ENCODE assay signal across 8 cellular contexts in the genomic region with DNA sequence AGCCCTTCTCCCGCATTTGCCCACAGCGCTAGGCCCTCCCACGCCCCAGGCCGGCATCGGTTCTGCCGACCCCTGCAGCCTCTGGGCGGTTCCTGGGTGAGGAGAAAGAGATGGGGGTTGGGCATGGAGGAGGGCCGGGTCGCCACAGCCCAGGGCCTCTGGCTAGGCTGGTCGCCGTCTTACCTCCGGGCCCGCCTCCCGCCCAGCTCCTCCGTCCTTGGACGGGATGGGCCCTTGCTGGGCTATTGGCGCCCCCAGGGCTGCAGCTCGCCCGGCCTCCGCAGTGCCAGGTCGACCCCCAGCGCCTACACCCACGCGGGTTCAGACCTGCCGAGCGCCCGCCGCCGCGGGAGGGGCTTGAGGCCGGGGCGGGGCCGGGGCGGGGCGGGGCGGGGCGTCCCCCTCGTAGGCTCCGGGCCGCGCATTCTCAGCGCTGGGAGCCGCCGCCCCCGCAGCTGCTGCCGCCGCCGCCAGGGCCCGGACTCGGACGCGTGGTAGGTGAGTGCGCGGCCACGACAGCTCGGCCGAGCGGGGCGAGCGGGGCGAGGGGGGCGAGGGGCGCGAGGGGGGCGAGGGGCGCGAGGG. TPM values are rescaled to one million over a fixed set of nuclear protein-coding genes. Genes with fewer than 3 reads are reported as not detected.
A peak's percentile ranks its signal among the peaks of the same experiment; 100 is the strongest.
DNase-seq lines count a peak whose midpoint lies in the region; ATAC-seq, FAIRE-seq and TF ChIP-seq lines count a peak whose summit lies in the region.

A gene (plus strand): TSS at position 424 of the 585 bp plus-strand sequence. CDS start 3,118 bp downstream, outside the sequence.

- no TSS peak for BruUV-seq in GM12878 (replicated peaks; lab: Mats Ljungman, UMichigan)

- no peak for TF ChIP-seq RAD21 in GM12878 (IDR thresholded peaks at IDR 0.05; ENCODE audit: insufficient read depth, low read depth, low read length)

- H3K27ac ChIP-seq in GM12878 (ENCODE audit: control insufficient read depth, insufficient read depth) (no peak within 1 kb of the TSS), iPS DF 6.9 (ENCODE audit: low read length) (no peak within 1 kb of the TSS)

- no peak for TF ChIP-seq CTCF in GM12878 (IDR thresholded peaks at IDR 0.05 in 2 of 3, conservative IDR thresholded peaks at IDR 0.05 in 1 of 3; ENCODE audit: control insufficient read depth in 2 of 3, extremely low read depth in 1 of 3, insufficient read depth in 1 of 3, low read depth in 3 of 3, low read length in 3 of 3)

- SMC1A ChIA-PET in GM12878 (lab: Charles Lee; ENCODE audit: uncharacterized antibody, unreplicated experiment): interaction anchor here (0.6 kb wide), 1 partner anchor 21 kb away, joined by 3 read pairs; no protein-coding TSS in a partner anchor

- in situ Hi-C loops in GM12878 (cut with MboI): no loop called here

- H3K4me1 ChIP-seq in GM12878 (ENCODE audit: control insufficient read depth, insufficient read depth, low read length): peaks cover 40% of the 10 kb centered on the region
- peaks cover 28% of the 10 kb centered on the region for H3K4me1 ChIP-seq in iPS DF 6.9 (ENCODE audit: control insufficient read depth, insufficient read depth, low read length)

- intact Hi-C loops in GM12878 (cut with micrococcal nuclease; ENCODE audit: unreplicated experiment) (no loop called here), sciatic nerve (cut with DNase I) (loop anchor here (10.0 kb wide), 1 partner anchor 1482 kb away; no protein-coding TSS in a partner anchor)

- peak; percentile 15 for DNase-seq in DMS153 treated with DMSO at 0.1 percent for 48 hours (lab: John Stamatoyannopoulos, UW; ENCODE audit: unreplicated experiment)
- DNase-seq in DMS153 (lab: John Stamatoyannopoulos, UW): no peak
- peak; percentile 80 for DNase-seq in RPMI8226
- no peak for DNase-seq in GM12878 (ENCODE audit: low read depth, low spot score)
- DNase-seq in iPS DF 6.9 (ENCODE audit: low read depth, low spot score): no peak
- no peak for DNase-seq in sciatic nerve (ENCODE audit: low spot score)
- no peak for DNase-seq in middle frontal gyrus (ENCODE audit: extremely low spot score, low spot score)

- peak within 1 kb of the TSS; percentile 67 for H2AFZ ChIP-seq in GM12878 (ENCODE audit: control insufficient read depth, low read depth, low read length)

- H3K36me3 ChIP-seq in GM12878 (ENCODE audit: control insufficient read depth in 2 of 2, insufficient read depth in 2 of 2, low read length in 1 of 2): peaks cover 0 to 4% of the 10 kb centered on the region in 2 experiments; a peak in 2 of 4 replicates
- peaks cover under 1% of the 10 kb centered on the region for H3K36me3 ChIP-seq in iPS DF 6.9 (ENCODE audit: control insufficient read depth, insufficient read depth, low read length)

- peak within 1 kb of the TSS; percentile 44; the same call in 1 of the 2 replicates for H3K9ac ChIP-seq in GM12878 (ENCODE audit: control insufficient read depth, insufficient read depth, low read length)

- ATAC-seq in HG02885 (IDR thresholded peaks at IDR 0.05; ENCODE audit: poor library complexity, unreplicated experiment): peak; percentile 52
- ATAC-seq in GM12878: peak; percentile 52
- ATAC-seq in sciatic nerve: peak; percentile 6

- no peak for TF ChIP-seq EP300 in GM12878 (IDR thresholded peaks at IDR 0.05; ENCODE audit: borderline replicate concordance in 1 of 2, control insufficient read depth in 1 of 2, low read depth in 2 of 2, low read length in 2 of 2)

- POLR2A ChIA-PET in GM12878 (lab: Charles Lee): interaction anchor here (0.6 to 1.5 kb wide), 4 partner anchors 13 to 48 kb away, joined by 3 to 5 read pairs (median 4); a partner anchor contains a TSS

- FAIRE-seq in GM12878 (lab: Jason Lieb, UNC): no peak

- WGBS in GM12878 (ENCODE audit: insufficient coverage, insufficient replicate concordance, low lambda C conversion rate, missing lambda C conversion rate): 7% methylated on average over 37 of the region's 67 CpGs
- WGBS in iPS DF 6.9 (ENCODE audit: insufficient coverage, insufficient read length): no CpG with 5 or more reads among the region's 67 CpGs

- H3K79me2 ChIP-seq in GM12878 (ENCODE audit: control insufficient read depth, insufficient read depth, low read length): no peaks in the 10 kb centered on the region

- RAD21 ChIA-PET in GM12878 (lab: Charles Lee; ENCODE audit: unreplicated experiment): interaction anchor here (0.6 to 1.2 kb wide), 3 partner anchors 11 to 26 kb away, joined by 3 to 9 read pairs (median 5); a partner anchor contains a TSS

- H3K9me3 ChIP-seq in GM12878 (replicated peaks; ENCODE audit: control insufficient read depth, insufficient read depth, low read length) (no peaks in the 10 kb centered on the region), iPS DF 6.9 (ENCODE audit: control insufficient read depth, insufficient read depth, low read length) (no peaks in the 10 kb centered on the region)

- no peaks in the 10 kb centered on the region for H4K20me1 ChIP-seq in GM12878 (ENCODE audit: control insufficient read depth, insufficient read depth)

- H3K4me3 ChIP-seq in GM12878: peak within 1 kb of the TSS; percentile 74
- H3K4me3 ChIP-seq in iPS DF 6.9 (ENCODE audit: low read length): peak within 1 kb of the TSS; percentile 59

- TF ChIP-seq POLR2A in GM12878 (IDR thresholded peaks at IDR 0.05; ENCODE audit: low read depth, low read length): peak; percentile 74

- CTCF ChIA-PET in GM12878 (lab: Yijun Ruan, JAX): no interaction called here

- no peaks in the 10 kb centered on the region; a peak in 3 of 4 replicates for H3K27me3 ChIP-seq in GM12878 (replicated peaks in 1 of 2; ENCODE audit: control insufficient read depth in 2 of 2, insufficient read depth in 2 of 2, low read length in 1 of 2)
- peaks cover 6% of the 10 kb centered on the region; the same call in 1 of the 2 replicates for H3K27me3 ChIP-seq in iPS DF 6.9 (ENCODE audit: control insufficient read depth, insufficient read depth, low read length)

- peak within 1 kb of the TSS; percentile 89 for H3K4me2 ChIP-seq in GM12878 (ENCODE audit: control insufficient read depth, insufficient read depth)

TF ChIP-seq in GM12878, 131 proteins besides CTCF, POLR2A, EP300 and RAD21:
- TF ChIP-seq NR2F1 (conservative IDR thresholded peaks at IDR 0.05) (0 out of 2 replicates have a peak, but pooled peaks have one; percentile 14), ZNF207 (IDR thresholded peaks at IDR 0.05; ENCODE audit: borderline replicate concordance) (no peak), TCF12 (IDR thresholded peaks at IDR 0.05; ENCODE audit: low read depth, low read length) (no peak), DPF2 (IDR thresholded peaks at IDR 0.05) (peak; percentile 17; the same call in 1 of the 2 replicates), BHLHE40 (IDR thresholded peaks at IDR 0.05; ENCODE audit: borderline replicate concordance in 1 of 2, low read depth in 2 of 2, low read length in 1 of 2) (0 out of 4 replicates have a peak, but pooled peaks of 1 of the 2 experiments have one; percentile 13), EGR1 (IDR thresholded peaks at IDR 0.05; ENCODE audit: borderline replicate concordance in 1 of 2, low read depth in 2 of 2, low read length in 2 of 2) (peak; percentile 25 to 95), SPI1 (IDR thresholded peaks at IDR 0.05; ENCODE audit: borderline replicate concordance, insufficient read depth, low read depth, low read length) (no peak), LARP7 (IDR thresholded peaks at IDR 0.05) (peak; percentile 37; the same call in 1 of the 2 replicates), RFX5 (IDR thresholded peaks at IDR 0.05; ENCODE audit: low read depth, low read length) (no peak), GATAD2B (conservative IDR thresholded peaks at IDR 0.05; ENCODE audit: low read depth) (0 out of 2 replicates have a peak, but pooled peaks have one; percentile 20), SUZ12 (IDR thresholded peaks at IDR 0.05; ENCODE audit: unreplicated experiment) (no peak), CREB1 (IDR thresholded peaks at IDR 0.05; ENCODE audit: low read depth) (no peak), SP1 (IDR thresholded peaks at IDR 0.05; ENCODE audit: low read depth, low read length) (no peak)
- TF ChIP-seq, protein P1, sequence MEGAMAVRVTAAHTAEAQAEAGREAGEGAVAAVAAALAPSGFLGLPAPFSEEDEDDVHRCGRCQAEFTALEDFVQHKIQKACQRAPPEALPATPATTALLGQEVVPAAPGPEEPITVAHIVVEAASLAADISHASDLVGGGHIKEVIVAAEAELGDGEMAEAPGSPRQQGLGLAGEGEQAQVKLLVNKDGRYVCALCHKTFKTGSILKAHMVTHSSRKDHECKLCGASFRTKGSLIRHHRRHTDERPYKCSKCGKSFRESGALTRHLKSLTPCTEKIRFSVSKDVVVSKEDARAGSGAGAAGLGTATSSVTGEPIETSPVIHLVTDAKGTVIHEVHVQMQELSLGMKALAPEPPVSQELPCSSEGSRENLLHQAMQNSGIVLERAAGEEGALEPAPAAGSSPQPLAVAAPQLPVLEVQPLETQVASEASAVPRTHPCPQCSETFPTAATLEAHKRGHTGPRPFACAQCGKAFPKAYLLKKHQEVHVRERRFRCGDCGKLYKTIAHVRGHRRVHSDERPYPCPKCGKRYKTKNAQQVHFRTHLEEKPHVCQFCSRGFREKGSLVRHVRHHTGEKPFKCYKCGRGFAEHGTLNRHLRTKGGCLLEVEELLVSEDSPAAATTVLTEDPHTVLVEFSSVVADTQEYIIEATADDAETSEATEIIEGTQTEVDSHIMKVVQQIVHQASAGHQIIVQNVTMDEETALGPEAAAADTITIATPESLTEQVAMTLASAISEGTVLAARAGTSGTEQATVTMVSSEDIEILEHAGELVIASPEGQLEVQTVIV (IDR thresholded peaks at IDR 0.05; ENCODE audit: borderline replicate concordance, partially characterized antibody): no peak
TF ChIP-seq in GM12878: peak in this region for 6.

RNA-seq across cellular contexts. Expression of the gene that starts here (rescaled TPM):
- total RNA-seq in GM12878 (2013; cell fraction: nucleolus; rRNA removed): 31.6 and 37.0 TPM in 2 replicates
- total RNA-seq in GM12878 (2014; rRNA removed) (26.2 and 37.1 TPM in 2 replicates), GM12878 (2014; rRNA removed; fragmentation: Illumina TruSeq; extraction: Trizol) (11.1 and 17.6 TPM in 2 replicates), GM12878 (2021) (28.6 and 31.7 TPM in 2 replicates), sciatic nerve (263 TPM)
- 11.6 TPM for polyA plus RNA-seq in GM12878 (2011; ENCODE audit: low read depth)
- polyA plus RNA-seq in GM12878 (2011; rRNA removed) (19.9 and 39.6 TPM in 2 replicates), GM12878 (2014; fragmentation: Illumina TruSeq; extraction: Trizol) (1.5 and 9.4 TPM in 2 replicates), GM12878 (2014; fragmentation: Nextera tagmentation; extraction: Ambion mirVana) (1 to 10 TPM in 1 of 2 experiments, under 1 TPM in 1; 0.52 to 1.4 TPM), GM12878 (2014; rRNA removed) (40.1 and 41.7 TPM in 2 replicates), GM12878 (2016; fragmentation: Nextera tagmentation; extraction: Ambion mirVana) (10 to 100 TPM in 1 of 2 experiments, 1 to 10 TPM in 1; 9.4 to 11.7 TPM)
- polyA plus RNA-seq in GM12878 (2011; cell fraction: cytosol; rRNA removed): 55.0 and 67.3 TPM in 2 replicates
- polyA plus RNA-seq in GM12878 (2011; cell fraction: nucleus; rRNA removed): 150 and 186 TPM in 2 replicates
- 30.4 and 30.5 TPM in 2 replicates for polyA plus RNA-seq in GM12878 (2012)
- polyA minus RNA-seq in GM12878 (2011; rRNA and poly(A)+ RNA removed): 32.0 and 60.1 TPM in 2 replicates
- 19.9 and 21.7 TPM in 2 replicates for polyA minus RNA-seq in GM12878 (2011; cell fraction: cytosol; rRNA and poly(A)+ RNA removed)
- 35.8 and 46.4 TPM in 2 replicates for polyA minus RNA-seq in GM12878 (2011; cell fraction: nucleus; rRNA and poly(A)+ RNA removed)

Comparison
In these comparisons a context has a peak if more than half of its experiments do, and no peak if none do; other contexts are left out.
1. DNase-seq: peak in DMS153 treated with DMSO at 0.1 percent for 48 hours (single experiment) and RPMI8226 (single experiment); none in DMS153 (single experiment), GM12878 (single experiment), iPS DF 6.9 (single experiment), sciatic nerve (single experiment) and middle frontal gyrus (single experiment).
2. Peak in every context shown above with its lines, with median percentiles within 50 percentile points of each other: ATAC-seq.